In the genomic region with DNA sequence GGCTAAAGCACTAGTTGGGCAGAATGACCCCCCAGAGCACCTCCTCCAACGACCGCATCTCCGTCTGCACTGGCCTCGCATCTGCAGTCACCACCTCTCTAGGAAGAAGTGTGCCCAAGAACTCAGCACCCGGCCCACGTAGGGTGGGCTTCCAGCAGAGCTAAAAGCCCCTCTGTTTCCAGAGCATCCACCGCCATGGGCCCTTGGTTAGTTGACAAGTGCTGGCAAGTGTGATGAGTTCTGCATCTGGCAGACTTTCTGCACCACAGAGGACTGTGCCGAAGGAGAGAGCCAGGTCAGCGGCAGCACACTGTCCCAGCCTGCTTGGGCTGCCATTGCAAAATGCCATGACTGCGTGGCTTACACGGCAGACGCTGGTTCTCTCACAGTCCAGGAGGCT, we compare ENCODE assay signal across 16 cellular contexts.
DNase-seq lines count a peak whose midpoint lies in the region; ATAC-seq and TF ChIP-seq lines count a peak whose summit lies in the region.
"Had no signal": no experiment of that assay in that cellular context is flagged by ENCODE, and none has a peak within 500 bp of the region (broad histone marks: within the 10 kb centered on the region; RNA-seq: fewer than 3 reads in every experiment).

No MANE protein-coding gene starts in this region.

- H3K4me3 ChIP-seq in RWPE2 (ENCODE audit: severe bottlenecking) (no peak overlapping the region), spleen (no peak overlapping the region)
- H3K4me3 ChIP-seq: GM23338 had no signal

- H3K27ac Mint-ChIP-seq in activated naive CD8-positive, alpha-beta T cell treated with anti-CD3 and anti-CD28 coated beads, Interleukin-2, amount 10 ng/mL, durations not matched to agents 7 days and 5 days = no peak overlapping the region
- no peak overlapping the region for H3K27ac Mint-ChIP-seq in activated naive CD8-positive, alpha-beta T cell treated with anti-CD3 and anti-CD28 coated beads for 36 hours
- no peak overlapping the region for H3K27ac Mint-ChIP-seq in chondrocyte (ENCODE audit: unreplicated experiment)
- H3K27ac Mint-ChIP-seq: CD4-positive, alpha-beta memory T cell; GM23338; H9 had no signal

- no peaks in the 10 kb centered on the region for H3K36me3 ChIP-seq in RWPE2 (ENCODE audit: low read depth)
- H3K36me3 ChIP-seq in spleen = peaks cover 0 to 48% (median 3%) of the 10 kb centered on the region in 6 donors

- TF ChIP-seq POLR2A in spleen (IDR thresholded peaks at IDR 0.05) = no peak

- H3K9me3 Mint-ChIP-seq in activated naive CD8-positive, alpha-beta T cell treated with anti-CD3 and anti-CD28 coated beads, Interleukin-2, amount 10 ng/mL, durations not matched to agents 7 days and 5 days = no peaks in the 10 kb centered on the region
- H3K9me3 Mint-ChIP-seq in activated naive CD8-positive, alpha-beta T cell treated with anti-CD3 and anti-CD28 coated beads for 36 hours = no peaks in the 10 kb centered on the region
- no peaks in the 10 kb centered on the region for H3K9me3 Mint-ChIP-seq in chondrocyte (ENCODE audit: low read depth)
- H3K9me3 Mint-ChIP-seq: CD4-positive, alpha-beta memory T cell; GM23338; H9 had no signal

- no peaks in the 10 kb centered on the region for H3K9me3 ChIP-seq in RWPE2 (ENCODE audit: severe bottlenecking)
- no peaks in the 10 kb centered on the region for H3K9me3 ChIP-seq in spleen

- no peaks in the 10 kb centered on the region for H3K4me1 Mint-ChIP-seq in activated naive CD8-positive, alpha-beta T cell treated with anti-CD3 and anti-CD28 coated beads, Interleukin-2, amount 10 ng/mL, durations not matched to agents 7 days and 5 days
- no peaks in the 10 kb centered on the region for H3K4me1 Mint-ChIP-seq in activated naive CD8-positive, alpha-beta T cell treated with anti-CD3 and anti-CD28 coated beads for 36 hours
- H3K4me1 Mint-ChIP-seq in chondrocyte (ENCODE audit: low read depth) = peaks cover 17% of the 10 kb centered on the region
- H3K4me1 Mint-ChIP-seq: GM23338, H9 had no signal

- H3K4me3 Mint-ChIP-seq in activated naive CD8-positive, alpha-beta T cell treated with anti-CD3 and anti-CD28 coated beads, Interleukin-2, amount 10 ng/mL, durations not matched to agents 7 days and 5 days = no peak overlapping the region
- no peak overlapping the region for H3K4me3 Mint-ChIP-seq in activated naive CD8-positive, alpha-beta T cell treated with anti-CD3 and anti-CD28 coated beads for 36 hours
- H3K4me3 Mint-ChIP-seq in chondrocyte (ENCODE audit: unreplicated experiment) = no peak overlapping the region
- H3K4me3 Mint-ChIP-seq: CD4-positive, alpha-beta memory T cell; GM23338; H9 had no signal

- H3K4me1 ChIP-seq in RWPE2 (ENCODE audit: insufficient read depth, poor library complexity, severe bottlenecking) (no peaks in the 10 kb centered on the region), spleen (no peaks in the 10 kb centered on the region)

- no peaks in the 10 kb centered on the region for H3K27me3 ChIP-seq in RWPE2 (ENCODE audit: insufficient read depth, poor library complexity, severe bottlenecking)
- no peaks in the 10 kb centered on the region for H3K27me3 ChIP-seq in spleen (replicated peaks in 1 of 7)

- POLR2A ChIA-PET in activated naive CD8-positive, alpha-beta T cell treated with anti-CD3 and anti-CD28 coated beads, Interleukin-2, amount 10 ng/mL, durations not matched to agents 7 days and 5 days (lab: Charles Lee) = no interaction called here

- TF ChIP-seq CTCF in RWPE2 (IDR thresholded peaks at IDR 0.05; ENCODE audit: poor library complexity, severe bottlenecking) (no peak), chondrocyte (IDR thresholded peaks at IDR 0.05) (no peak), spleen (IDR thresholded peaks at IDR 0.05 in 8 of 11, conservative IDR thresholded peaks at IDR 0.05 in 3 of 11) (no peak)

- no peaks in the 10 kb centered on the region for H3K27me3 Mint-ChIP-seq in activated naive CD8-positive, alpha-beta T cell treated with anti-CD3 and anti-CD28 coated beads, Interleukin-2, amount 10 ng/mL, durations not matched to agents 7 days and 5 days
- H3K27me3 Mint-ChIP-seq in activated naive CD8-positive, alpha-beta T cell treated with anti-CD3 and anti-CD28 coated beads for 36 hours = no peaks in the 10 kb centered on the region
- no peaks in the 10 kb centered on the region for H3K27me3 Mint-ChIP-seq in chondrocyte (ENCODE audit: low read depth)
- H3K27me3 Mint-ChIP-seq: CD4-positive, alpha-beta memory T cell had no signal

- DNase-seq in activated naive CD8-positive, alpha-beta T cell treated with anti-CD3 and anti-CD28 coated beads, Interleukin-2, amount 10 ng/mL, durations not matched to agents 7 days and 5 days = peak; percentile 12
- DNase-seq in activated naive CD8-positive, alpha-beta T cell treated with anti-CD3 and anti-CD28 coated beads for 36 hours = no peak
- DNase-seq in RWPE2 (ENCODE audit: low spot score) (peak; percentile 34), chondrocyte (ENCODE audit: low spot score) (peak; percentile 52), spleen (peak; percentile 58), Right ventricle myocardium inferior (ENCODE audit: missing footprints) (no peak)
- DNase-seq: C1 segment of cervical spinal cord; Calu3; CD4-positive, alpha-beta memory T cell; COR-L47; DMS53; DMS79 treated with DMSO at 0.1 percent for 48 hours; GF-D8; H9 had no signal

- WGBS in spleen, 5 donors = 93 to 97% (median 94%) methylated on average over 8 to 12 of the region's 12 CpGs

- H3K27ac ChIP-seq in RWPE2 (ENCODE audit: poor library complexity, severe bottlenecking) (no peak overlapping the region), spleen (no peak overlapping the region)

- H3K36me3 Mint-ChIP-seq in activated naive CD8-positive, alpha-beta T cell treated with anti-CD3 and anti-CD28 coated beads, Interleukin-2, amount 10 ng/mL, durations not matched to agents 7 days and 5 days = no peaks in the 10 kb centered on the region
- H3K36me3 Mint-ChIP-seq in activated naive CD8-positive, alpha-beta T cell treated with anti-CD3 and anti-CD28 coated beads for 36 hours = no peaks in the 10 kb centered on the region
- peaks cover 15% of the 10 kb centered on the region for H3K36me3 Mint-ChIP-seq in chondrocyte (ENCODE audit: low read depth)
- H3K36me3 Mint-ChIP-seq: CD4-positive, alpha-beta memory T cell had no signal

- intact Hi-C loops in spleen (cut with DNase I; ENCODE audit: low total_unique reads) = no loop called here
- intact Hi-C loops in Right ventricle myocardium inferior (cut with DNase I) = no loop called here

- ATAC-seq in activated naive CD8-positive, alpha-beta T cell treated with anti-CD3 and anti-CD28 coated beads, Interleukin-2, amount 10 ng/mL, durations not matched to agents 7 days and 5 days (ENCODE audit: low read depth) = no peak
- ATAC-seq in RWPE2 (ENCODE audit: low read depth) (no peak), Right ventricle myocardium inferior (no peak)
- ATAC-seq: GM23338, HCT116 had no signal

Comparison
In these comparisons a context has a peak if more than half of its experiments do, and no peak if none do; other contexts are left out.
1. DNase-seq: peak in activated naive CD8-positive, alpha-beta T cell treated with anti-CD3 and anti-CD28 coated beads, Interleukin-2, amount 10 ng/mL, durations not matched to agents 7 days and 5 days (single experiment), RWPE2 (single experiment), chondrocyte (single experiment) and spleen (single experiment); none in activated naive CD8-positive, alpha-beta T cell treated with anti-CD3 and anti-CD28 coated beads for 36 hours (single experiment) and Right ventricle myocardium inferior (single experiment).